ENCODE assay signal across 8 cellular contexts in genomic region chr4:7802093-7802726, GRCh38.
DNase-seq lines count a peak whose midpoint lies in the region; ATAC-seq, FAIRE-seq and TF ChIP-seq lines count a peak whose summit lies in the region.

No MANE protein-coding gene starts in this region.

- H3K4me1 Mint-ChIP-seq in natural killer cell treated with Interleukin-12 subunit alpha and Interleukin-12 subunit beta and Interleukin-15 and Interleukin-18, amount 100 ng/mL, for 72 hours (ENCODE audit: low read depth in 2 of 2): peaks cover 5% of the 10 kb centered on the region in 2 donors

- no peak for TF ChIP-seq POLR2A in esophagus squamous epithelium (IDR thresholded peaks at IDR 0.05)

- no TSS peak for BruUV-seq in PC-9 (replicated peaks; lab: Mats Ljungman, UMichigan)

- H3K4me1 ChIP-seq in PC-9 (replicated peaks; ENCODE audit: insufficient read depth) (peaks cover 23% of the 10 kb centered on the region), esophagus squamous epithelium (peaks cover 0 to 37% (median 20%) of the 10 kb centered on the region in 3 donors)

- no peak for FAIRE-seq in D721Med (lab: Jason Lieb, UNC)

- no peaks in the 10 kb centered on the region for H3K27me3 ChIP-seq in PC-9 (ENCODE audit: insufficient read depth, low read depth)
- H3K27me3 ChIP-seq in esophagus squamous epithelium: no peaks in the 10 kb centered on the region

- no peaks in the 10 kb centered on the region for H3K9me2 ChIP-seq in PC-9 (ENCODE audit: insufficient read depth)

- H3K9me3 ChIP-seq in PC-9 (ENCODE audit: insufficient read depth, low read depth): no peaks in the 10 kb centered on the region
- H3K9me3 ChIP-seq in esophagus squamous epithelium: no peaks in the 10 kb centered on the region

- H3K27ac Mint-ChIP-seq in natural killer cell treated with Interleukin-12 subunit alpha and Interleukin-12 subunit beta and Interleukin-15 and Interleukin-18, amount 100 ng/mL, for 72 hours: no peak overlapping the region

- no peak overlapping the region for H3K4me2 ChIP-seq in PC-9

- no peak overlapping the region for H3K4me3 Mint-ChIP-seq in natural killer cell treated with Interleukin-12 subunit alpha and Interleukin-12 subunit beta and Interleukin-15 and Interleukin-18, amount 100 ng/mL, for 72 hours

- peaks cover 8% of the 10 kb centered on the region for H4K20me1 ChIP-seq in PC-9 (ENCODE audit: insufficient read depth)

- CTCF ChIA-PET in PC-9 (lab: Charles Lee): interaction anchor here (0.5 to 1.2 kb wide), 10 partner anchors 30 to 651 kb away, joined by 3 to 10 read pairs (median 4); partner anchors contain the start of gene ABLIM2

- ATAC-seq in GM19467 (IDR thresholded peaks at IDR 0.05; ENCODE audit: unreplicated experiment): peak; percentile 75
- peak; percentile 81 to 82 for ATAC-seq in natural killer cell treated with Interleukin-12 subunit alpha and Interleukin-12 subunit beta and Interleukin-15 and Interleukin-18, amount 100 ng/mL, for 72 hours
- ATAC-seq in stimulated activated naive CD8-positive, alpha-beta T cell treated with anti-CD3 and anti-CD28 coated beads, Interleukin-15, Interleukin-2, amounts not matched to agents 100 U/mL and 50 U/mL, for 24 hours: peak; percentile 86

- POLR2A ChIA-PET in PC-9 (lab: Charles Lee; ENCODE audit: unreplicated experiment): interaction anchor here (0.6 to 0.7 kb wide), 3 partner anchors 49 to 605 kb away, joined by 3 to 6 read pairs (median 3); no protein-coding TSS in a partner anchor

- H3F3A ChIP-seq in PC-9 (ENCODE audit: insufficient read depth, low read depth): peaks cover 51% of the 10 kb centered on the region

- H3K9me3 Mint-ChIP-seq in natural killer cell treated with Interleukin-12 subunit alpha and Interleukin-12 subunit beta and Interleukin-15 and Interleukin-18, amount 100 ng/mL, for 72 hours: no peaks in the 10 kb centered on the region

- peak; percentile 84 for TF ChIP-seq CTCF in D721Med (IDR thresholded peaks at IDR 0.05; ENCODE audit: insufficient read depth, missing control alignments)
- TF ChIP-seq CTCF in PC-9 (conservative IDR thresholded peaks at IDR 0.05): peak; percentile 86
- TF ChIP-seq CTCF in esophagus squamous epithelium (IDR thresholded peaks at IDR 0.05): peak; percentile 61 to 92 (median 86)

- H3K27ac ChIP-seq in PC-9: no peak overlapping the region
- H3K27ac ChIP-seq in esophagus squamous epithelium: no peak overlapping the region

- peaks cover 4% of the 10 kb centered on the region; the same call in 1 of the 2 replicates for H3K79me2 ChIP-seq in PC-9 (ENCODE audit: low read depth)

- peaks cover 21% of the 10 kb centered on the region for H3K36me3 ChIP-seq in PC-9 (ENCODE audit: low read depth)
- H3K36me3 ChIP-seq in esophagus squamous epithelium: peaks cover 0 to 46% (median 0%) of the 10 kb centered on the region in 3 donors

- intact Hi-C loops in PC-9 (cut with micrococcal nuclease; ENCODE audit: unreplicated experiment): loop anchor here (5.0 kb wide), 1 partner anchor 610 kb away; the partner anchor contains the start of gene SORCS2
- intact Hi-C loops in esophagus squamous epithelium (cut with DNase I): loop anchor here (10.0 kb wide), 1 partner anchor 123 kb away; no protein-coding TSS in a partner anchor

- peak; percentile 71 for DNase-seq in D721Med (ENCODE audit: insufficient read length, low spot score)
- peak; percentile 65 for DNase-seq in HS-5 (ENCODE audit: low read depth)
- peak; percentile 51 to 73 for DNase-seq in PC-9
- peak; percentile 77 for DNase-seq in activated T-cell treated with anti-CD3 and anti-CD28 coated beads, Interleukin-2, amount 50 U/mL, for 1 hour
- no peak for DNase-seq in esophagus squamous epithelium (lab: John Stamatoyannopoulos, UW)
- peak; percentile 76 for DNase-seq in natural killer cell treated with Interleukin-12 subunit alpha and Interleukin-12 subunit beta and Interleukin-15 and Interleukin-18, amount 100 ng/mL, for 72 hours (ENCODE audit: low spot score)
- peak; percentile 83 for DNase-seq in stimulated activated naive CD8-positive, alpha-beta T cell treated with anti-CD3 and anti-CD28 coated beads, Interleukin-15, Interleukin-2, amounts not matched to agents 100 U/mL and 50 U/mL, for 24 hours

- H3K36me3 Mint-ChIP-seq in natural killer cell treated with Interleukin-12 subunit alpha and Interleukin-12 subunit beta and Interleukin-15 and Interleukin-18, amount 100 ng/mL, for 72 hours: peaks cover 4% of the 10 kb centered on the region

- no peak overlapping the region for H2AFZ ChIP-seq in PC-9

- H3K4me3 ChIP-seq in PC-9 (no peak overlapping the region), esophagus squamous epithelium (no peak overlapping the region)

- peaks cover 0 to 2% of the 10 kb centered on the region in 2 donors for H3K27me3 Mint-ChIP-seq in natural killer cell treated with Interleukin-12 subunit alpha and Interleukin-12 subunit beta and Interleukin-15 and Interleukin-18, amount 100 ng/mL, for 72 hours

- WGBS in esophagus squamous epithelium, 2 donors: 32 to 33% methylated on average over 6 of the region's 6 CpGs
